Comparison of ENCODE assay signal across 1 cellular context in the genomic region with DNA sequence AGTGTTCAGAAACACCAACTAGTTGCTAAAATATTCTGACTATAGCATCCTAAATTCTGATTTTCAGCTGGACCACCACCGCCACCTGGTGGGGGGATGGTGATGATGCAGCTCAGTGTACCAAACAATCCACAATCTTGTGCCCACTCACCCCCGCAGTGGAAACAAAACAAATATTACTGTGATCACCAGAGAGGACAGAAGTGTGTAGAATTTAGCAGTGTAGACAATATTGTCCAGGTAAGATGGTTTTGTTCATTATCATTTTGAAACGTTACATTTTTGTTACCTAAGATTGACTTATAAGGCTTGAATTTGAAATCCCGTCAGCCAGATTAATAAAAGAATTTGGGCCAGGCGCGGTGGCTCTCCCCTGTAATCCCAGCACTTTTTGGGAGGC.
A peak's percentile ranks its signal among the peaks of the same experiment; 100 is the strongest.
TF ChIP-seq lines count a peak whose summit lies in the region.

No MANE protein-coding gene starts in this region.

TF ChIP-seq in K562, 482 proteins besides CTCF, POLR2A, EP300 and RAD21 (continued from another document):
- TF ChIP-seq, protein P1, sequence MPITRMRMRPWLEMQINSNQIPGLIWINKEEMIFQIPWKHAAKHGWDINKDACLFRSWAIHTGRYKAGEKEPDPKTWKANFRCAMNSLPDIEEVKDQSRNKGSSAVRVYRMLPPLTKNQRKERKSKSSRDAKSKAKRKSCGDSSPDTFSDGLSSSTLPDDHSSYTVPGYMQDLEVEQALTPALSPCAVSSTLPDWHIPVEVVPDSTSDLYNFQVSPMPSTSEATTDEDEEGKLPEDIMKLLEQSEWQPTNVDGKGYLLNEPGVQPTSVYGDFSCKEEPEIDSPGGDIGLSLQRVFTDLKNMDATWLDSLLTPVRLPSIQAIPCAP (CRISPR knock-in tag; IDR thresholded peaks at IDR 0.05; ENCODE audit: borderline replicate concordance) = no peak
- TF ChIP-seq ZNF76 (CRISPR knock-in tag; IDR thresholded peaks at IDR 0.05; ENCODE audit: borderline replicate concordance) (no peak), COPS2 (conservative IDR thresholded peaks at IDR 0.05) (no peak), NR4A1 (CRISPR knock-in tag; IDR thresholded peaks at IDR 0.05) (no peak), NR4A1 (tag; IDR thresholded peaks at IDR 0.05) (no peak), SMC3 (conservative IDR thresholded peaks at IDR 0.05; ENCODE audit: insufficient read depth, low read depth, low read length) (peak; percentile 73), ZNF311 (CRISPR knock-in tag; IDR thresholded peaks at IDR 0.05) (no peak), ARHGAP35 (IDR thresholded peaks at IDR 0.05; ENCODE audit: partially characterized antibody) (no peak), CREBBP (IDR thresholded peaks at IDR 0.05; ENCODE audit: low read depth, low read length) (no peak), KAT2B (IDR thresholded peaks at IDR 0.05; ENCODE audit: low read depth, low read length) (no peak), MCM7 (IDR thresholded peaks at IDR 0.05) (no peak), MEIS2 (IDR thresholded peaks at IDR 0.05; ENCODE audit: partially characterized antibody) (no peak), BRD9 (IDR thresholded peaks at IDR 0.05; ENCODE audit: low read depth, partially characterized antibody) (no peak), KAT7 (CRISPR knock-in tag; IDR thresholded peaks at IDR 0.05; ENCODE audit: borderline replicate concordance) (no peak), ZBTB8A (IDR thresholded peaks at IDR 0.05; ENCODE audit: partially characterized antibody) (no peak), RBFOX2 (IDR thresholded peaks at IDR 0.05; ENCODE audit: low read depth, low read length) (no peak), ZNF316 (IDR thresholded peaks at IDR 0.05) (peak; percentile 58), ATF1 (CRISPR knock-in tag; IDR thresholded peaks at IDR 0.05) (no peak), ATF1 (tag; IDR thresholded peaks at IDR 0.05) (peak; percentile 11; the same call in 1 of the 2 replicates), ARID2 (IDR thresholded peaks at IDR 0.05) (peak; percentile 53; the same call in 1 of the 2 replicates), C11orf30 (IDR thresholded peaks at IDR 0.05; ENCODE audit: low read depth) (peak; percentile 7; the same call in 1 of the 2 replicates), CHCHD3 (CRISPR knock-in tag; IDR thresholded peaks at IDR 0.05) (no peak), ZNF263 (CRISPR knock-in tag; IDR thresholded peaks at IDR 0.05; ENCODE audit: borderline replicate concordance) (no peak), SLC30A9 (CRISPR knock-in tag; IDR thresholded peaks at IDR 0.05) (no peak), TEAD4 (IDR thresholded peaks at IDR 0.05; ENCODE audit: low read length) (no peak), TEAD4 (CRISPR knock-in tag; IDR thresholded peaks at IDR 0.05; ENCODE audit: borderline replicate concordance) (no peak), OTX1 (CRISPR knock-in tag; IDR thresholded peaks at IDR 0.05) (no peak), HNRNPLL (IDR thresholded peaks at IDR 0.05; ENCODE audit: low read depth, low read length, poor library complexity, severe bottlenecking) (no peak), KLF6 (CRISPR knock-in tag; IDR thresholded peaks at IDR 0.05; ENCODE audit: borderline replicate concordance) (no peak), ZNF717 (CRISPR knock-in tag; IDR thresholded peaks at IDR 0.05) (no peak), ZNF133 (CRISPR knock-in tag; IDR thresholded peaks at IDR 0.05) (no peak), EGR1 (conservative IDR thresholded peaks at IDR 0.05) (peak; percentile 65), SRSF3 (IDR thresholded peaks at IDR 0.05; ENCODE audit: insufficient read depth, low read length) (no peak)
- TF ChIP-seq, protein P2, sequence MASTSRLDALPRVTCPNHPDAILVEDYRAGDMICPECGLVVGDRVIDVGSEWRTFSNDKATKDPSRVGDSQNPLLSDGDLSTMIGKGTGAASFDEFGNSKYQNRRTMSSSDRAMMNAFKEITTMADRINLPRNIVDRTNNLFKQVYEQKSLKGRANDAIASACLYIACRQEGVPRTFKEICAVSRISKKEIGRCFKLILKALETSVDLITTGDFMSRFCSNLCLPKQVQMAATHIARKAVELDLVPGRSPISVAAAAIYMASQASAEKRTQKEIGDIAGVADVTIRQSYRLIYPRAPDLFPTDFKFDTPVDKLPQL (IDR thresholded peaks at IDR 0.05; ENCODE audit: extremely low read depth, insufficient read length) = no peak
- TF ChIP-seq, protein P3, sequence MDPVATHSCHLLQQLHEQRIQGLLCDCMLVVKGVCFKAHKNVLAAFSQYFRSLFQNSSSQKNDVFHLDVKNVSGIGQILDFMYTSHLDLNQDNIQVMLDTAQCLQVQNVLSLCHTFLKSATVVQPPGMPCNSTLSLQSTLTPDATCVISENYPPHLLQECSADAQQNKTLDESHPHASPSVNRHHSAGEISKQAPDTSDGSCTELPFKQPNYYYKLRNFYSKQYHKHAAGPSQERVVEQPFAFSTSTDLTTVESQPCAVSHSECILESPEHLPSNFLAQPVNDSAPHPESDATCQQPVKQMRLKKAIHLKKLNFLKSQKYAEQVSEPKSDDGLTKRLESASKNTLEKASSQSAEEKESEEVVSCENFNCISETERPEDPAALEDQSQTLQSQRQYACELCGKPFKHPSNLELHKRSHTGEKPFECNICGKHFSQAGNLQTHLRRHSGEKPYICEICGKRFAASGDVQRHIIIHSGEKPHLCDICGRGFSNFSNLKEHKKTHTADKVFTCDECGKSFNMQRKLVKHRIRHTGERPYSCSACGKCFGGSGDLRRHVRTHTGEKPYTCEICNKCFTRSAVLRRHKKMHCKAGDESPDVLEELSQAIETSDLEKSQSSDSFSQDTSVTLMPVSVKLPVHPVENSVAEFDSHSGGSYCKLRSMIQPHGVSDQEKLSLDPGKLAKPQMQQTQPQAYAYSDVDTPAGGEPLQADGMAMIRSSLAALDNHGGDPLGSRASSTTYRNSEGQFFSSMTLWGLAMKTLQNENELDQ (CRISPR knock-in tag; IDR thresholded peaks at IDR 0.05; ENCODE audit: borderline replicate concordance) = no peak
- TF ChIP-seq, protein P4, sequence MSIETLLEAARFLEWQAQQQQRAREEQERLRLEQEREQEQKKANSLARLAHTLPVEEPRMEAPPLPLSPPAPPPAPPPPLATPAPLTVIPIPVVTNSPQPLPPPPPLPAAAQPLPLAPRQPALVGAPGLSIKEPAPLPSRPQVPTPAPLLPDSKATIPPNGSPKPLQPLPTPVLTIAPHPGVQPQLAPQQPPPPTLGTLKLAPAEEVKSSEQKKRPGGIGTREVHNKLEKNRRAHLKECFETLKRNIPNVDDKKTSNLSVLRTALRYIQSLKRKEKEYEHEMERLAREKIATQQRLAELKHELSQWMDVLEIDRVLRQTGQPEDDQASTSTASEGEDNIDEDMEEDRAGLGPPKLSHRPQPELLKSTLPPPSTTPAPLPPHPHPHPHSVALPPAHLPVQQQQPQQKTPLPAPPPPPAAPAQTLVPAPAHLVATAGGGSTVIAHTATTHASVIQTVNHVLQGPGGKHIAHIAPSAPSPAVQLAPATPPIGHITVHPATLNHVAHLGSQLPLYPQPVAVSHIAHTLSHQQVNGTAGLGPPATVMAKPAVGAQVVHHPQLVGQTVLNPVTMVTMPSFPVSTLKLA (conservative IDR thresholded peaks at IDR 0.05) = no peak
- TF ChIP-seq, protein P5, sequence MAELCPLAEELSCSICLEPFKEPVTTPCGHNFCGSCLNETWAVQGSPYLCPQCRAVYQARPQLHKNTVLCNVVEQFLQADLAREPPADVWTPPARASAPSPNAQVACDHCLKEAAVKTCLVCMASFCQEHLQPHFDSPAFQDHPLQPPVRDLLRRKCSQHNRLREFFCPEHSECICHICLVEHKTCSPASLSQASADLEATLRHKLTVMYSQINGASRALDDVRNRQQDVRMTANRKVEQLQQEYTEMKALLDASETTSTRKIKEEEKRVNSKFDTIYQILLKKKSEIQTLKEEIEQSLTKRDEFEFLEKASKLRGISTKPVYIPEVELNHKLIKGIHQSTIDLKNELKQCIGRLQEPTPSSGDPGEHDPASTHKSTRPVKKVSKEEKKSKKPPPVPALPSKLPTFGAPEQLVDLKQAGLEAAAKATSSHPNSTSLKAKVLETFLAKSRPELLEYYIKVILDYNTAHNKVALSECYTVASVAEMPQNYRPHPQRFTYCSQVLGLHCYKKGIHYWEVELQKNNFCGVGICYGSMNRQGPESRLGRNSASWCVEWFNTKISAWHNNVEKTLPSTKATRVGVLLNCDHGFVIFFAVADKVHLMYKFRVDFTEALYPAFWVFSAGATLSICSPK (IDR thresholded peaks at IDR 0.05; ENCODE audit: borderline replicate concordance) = no peak
- TF ChIP-seq, protein P6, sequence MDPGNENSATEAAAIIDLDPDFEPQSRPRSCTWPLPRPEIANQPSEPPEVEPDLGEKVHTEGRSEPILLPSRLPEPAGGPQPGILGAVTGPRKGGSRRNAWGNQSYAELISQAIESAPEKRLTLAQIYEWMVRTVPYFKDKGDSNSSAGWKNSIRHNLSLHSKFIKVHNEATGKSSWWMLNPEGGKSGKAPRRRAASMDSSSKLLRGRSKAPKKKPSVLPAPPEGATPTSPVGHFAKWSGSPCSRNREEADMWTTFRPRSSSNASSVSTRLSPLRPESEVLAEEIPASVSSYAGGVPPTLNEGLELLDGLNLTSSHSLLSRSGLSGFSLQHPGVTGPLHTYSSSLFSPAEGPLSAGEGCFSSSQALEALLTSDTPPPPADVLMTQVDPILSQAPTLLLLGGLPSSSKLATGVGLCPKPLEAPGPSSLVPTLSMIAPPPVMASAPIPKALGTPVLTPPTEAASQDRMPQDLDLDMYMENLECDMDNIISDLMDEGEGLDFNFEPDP (CRISPR knock-in tag; IDR thresholded peaks at IDR 0.05) = no peak
- TF ChIP-seq, protein P7, sequence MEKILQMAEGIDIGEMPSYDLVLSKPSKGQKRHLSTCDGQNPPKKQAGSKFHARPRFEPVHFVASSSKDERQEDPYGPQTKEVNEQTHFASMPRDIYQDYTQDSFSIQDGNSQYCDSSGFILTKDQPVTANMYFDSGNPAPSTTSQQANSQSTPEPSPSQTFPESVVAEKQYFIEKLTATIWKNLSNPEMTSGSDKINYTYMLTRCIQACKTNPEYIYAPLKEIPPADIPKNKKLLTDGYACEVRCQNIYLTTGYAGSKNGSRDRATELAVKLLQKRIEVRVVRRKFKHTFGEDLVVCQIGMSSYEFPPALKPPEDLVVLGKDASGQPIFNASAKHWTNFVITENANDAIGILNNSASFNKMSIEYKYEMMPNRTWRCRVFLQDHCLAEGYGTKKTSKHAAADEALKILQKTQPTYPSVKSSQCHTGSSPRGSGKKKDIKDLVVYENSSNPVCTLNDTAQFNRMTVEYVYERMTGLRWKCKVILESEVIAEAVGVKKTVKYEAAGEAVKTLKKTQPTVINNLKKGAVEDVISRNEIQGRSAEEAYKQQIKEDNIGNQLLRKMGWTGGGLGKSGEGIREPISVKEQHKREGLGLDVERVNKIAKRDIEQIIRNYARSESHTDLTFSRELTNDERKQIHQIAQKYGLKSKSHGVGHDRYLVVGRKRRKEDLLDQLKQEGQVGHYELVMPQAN (IDR thresholded peaks at IDR 0.05; ENCODE audit: borderline replicate concordance) = no peak
- TF ChIP-seq, protein P8, sequence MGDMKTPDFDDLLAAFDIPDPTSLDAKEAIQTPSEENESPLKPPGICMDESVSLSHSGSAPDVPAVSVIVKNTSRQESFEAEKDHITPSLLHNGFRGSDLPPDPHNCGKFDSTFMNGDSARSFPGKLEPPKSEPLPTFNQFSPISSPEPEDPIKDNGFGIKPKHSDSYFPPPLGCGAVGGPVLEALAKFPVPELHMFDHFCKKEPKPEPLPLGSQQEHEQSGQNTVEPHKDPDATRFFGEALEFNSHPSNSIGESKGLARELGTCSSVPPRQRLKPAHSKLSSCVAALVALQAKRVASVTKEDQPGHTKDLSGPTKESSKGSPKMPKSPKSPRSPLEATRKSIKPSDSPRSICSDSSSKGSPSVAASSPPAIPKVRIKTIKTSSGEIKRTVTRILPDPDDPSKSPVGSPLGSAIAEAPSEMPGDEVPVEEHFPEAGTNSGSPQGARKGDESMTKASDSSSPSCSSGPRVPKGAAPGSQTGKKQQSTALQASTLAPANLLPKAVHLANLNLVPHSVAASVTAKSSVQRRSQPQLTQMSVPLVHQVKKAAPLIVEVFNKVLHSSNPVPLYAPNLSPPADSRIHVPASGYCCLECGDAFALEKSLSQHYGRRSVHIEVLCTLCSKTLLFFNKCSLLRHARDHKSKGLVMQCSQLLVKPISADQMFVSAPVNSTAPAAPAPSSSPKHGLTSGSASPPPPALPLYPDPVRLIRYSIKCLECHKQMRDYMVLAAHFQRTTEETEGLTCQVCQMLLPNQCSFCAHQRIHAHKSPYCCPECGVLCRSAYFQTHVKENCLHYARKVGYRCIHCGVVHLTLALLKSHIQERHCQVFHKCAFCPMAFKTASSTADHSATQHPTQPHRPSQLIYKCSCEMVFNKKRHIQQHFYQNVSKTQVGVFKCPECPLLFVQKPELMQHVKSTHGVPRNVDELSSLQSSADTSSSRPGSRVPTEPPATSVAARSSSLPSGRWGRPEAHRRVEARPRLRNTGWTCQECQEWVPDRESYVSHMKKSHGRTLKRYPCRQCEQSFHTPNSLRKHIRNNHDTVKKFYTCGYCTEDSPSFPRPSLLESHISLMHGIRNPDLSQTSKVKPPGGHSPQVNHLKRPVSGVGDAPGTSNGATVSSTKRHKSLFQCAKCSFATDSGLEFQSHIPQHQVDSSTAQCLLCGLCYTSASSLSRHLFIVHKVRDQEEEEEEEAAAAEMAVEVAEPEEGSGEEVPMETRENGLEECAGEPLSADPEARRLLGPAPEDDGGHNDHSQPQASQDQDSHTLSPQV (IDR thresholded peaks at IDR 0.05) = no peak
- TF ChIP-seq, protein P9, sequence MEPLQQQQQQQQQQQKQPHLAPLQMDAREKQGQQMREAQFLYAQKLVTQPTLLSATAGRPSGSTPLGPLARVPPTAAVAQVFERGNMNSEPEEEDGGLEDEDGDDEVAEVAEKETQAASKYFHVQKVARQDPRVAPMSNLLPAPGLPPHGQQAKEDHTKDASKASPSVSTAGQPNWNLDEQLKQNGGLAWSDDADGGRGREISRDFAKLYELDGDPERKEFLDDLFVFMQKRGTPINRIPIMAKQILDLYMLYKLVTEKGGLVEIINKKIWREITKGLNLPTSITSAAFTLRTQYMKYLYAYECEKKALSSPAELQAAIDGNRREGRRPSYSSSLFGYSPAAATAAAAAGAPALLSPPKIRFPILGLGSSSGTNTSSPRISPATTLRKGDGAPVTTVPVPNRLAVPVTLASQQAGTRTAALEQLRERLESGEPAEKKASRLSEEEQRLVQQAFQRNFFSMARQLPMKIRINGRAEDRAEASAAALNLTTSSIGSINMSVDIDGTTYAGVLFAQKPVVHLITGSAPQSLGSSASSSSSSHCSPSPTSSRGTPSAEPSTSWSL (CRISPR knock-in tag; IDR thresholded peaks at IDR 0.05; ENCODE audit: borderline replicate concordance) = no peak
- TF ChIP-seq, protein P10, sequence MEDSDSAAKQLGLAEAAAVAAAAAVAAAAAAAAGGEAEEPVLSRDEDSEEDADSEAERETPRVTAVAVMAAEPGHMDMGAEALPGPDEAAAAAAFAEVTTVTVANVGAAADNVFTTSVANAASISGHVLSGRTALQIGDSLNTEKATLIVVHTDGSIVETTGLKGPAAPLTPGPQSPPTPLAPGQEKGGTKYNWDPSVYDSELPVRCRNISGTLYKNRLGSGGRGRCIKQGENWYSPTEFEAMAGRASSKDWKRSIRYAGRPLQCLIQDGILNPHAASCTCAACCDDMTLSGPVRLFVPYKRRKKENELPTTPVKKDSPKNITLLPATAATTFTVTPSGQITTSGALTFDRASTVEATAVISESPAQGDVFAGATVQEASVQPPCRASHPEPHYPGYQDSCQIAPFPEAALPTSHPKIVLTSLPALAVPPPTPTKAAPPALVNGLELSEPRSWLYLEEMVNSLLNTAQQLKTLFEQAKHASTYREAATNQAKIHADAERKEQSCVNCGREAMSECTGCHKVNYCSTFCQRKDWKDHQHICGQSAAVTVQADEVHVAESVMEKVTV (CRISPR knock-in tag; IDR thresholded peaks at IDR 0.05) = peak; percentile 60
- TF ChIP-seq, protein P11, sequence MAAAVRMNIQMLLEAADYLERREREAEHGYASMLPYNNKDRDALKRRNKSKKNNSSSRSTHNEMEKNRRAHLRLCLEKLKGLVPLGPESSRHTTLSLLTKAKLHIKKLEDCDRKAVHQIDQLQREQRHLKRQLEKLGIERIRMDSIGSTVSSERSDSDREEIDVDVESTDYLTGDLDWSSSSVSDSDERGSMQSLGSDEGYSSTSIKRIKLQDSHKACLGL (CRISPR knock-in tag; IDR thresholded peaks at IDR 0.05; ENCODE audit: borderline replicate concordance, poor library complexity, severe bottlenecking) = no peak
